In genomic region chr7:83001362-83002040, GRCh38 we compare ENCODE assay signal across 28 cellular contexts.
DNase-seq lines count a peak whose midpoint lies in the region; ATAC-seq and TF ChIP-seq lines count a peak whose summit lies in the region.
"Had no signal": no experiment of that assay in that cellular context is flagged by ENCODE, and none has a peak within 500 bp of the region (broad histone marks: within the 10 kb centered on the region; RNA-seq: fewer than 3 reads in every experiment).

No MANE protein-coding gene starts in this region.

- H3K27me3 Mint-ChIP-seq in T-helper 17 cell: no peaks in the 10 kb centered on the region
- H3K27me3 Mint-ChIP-seq: central memory CD8-positive, alpha-beta T cell; memory B cell; naive B cell had no signal

- ATAC-seq in T-helper 17 cell: no peak
- ATAC-seq: Right ventricle myocardium inferior; stimulated activated naive CD8-positive, alpha-beta T cell treated with anti-CD3 and anti-CD28 coated beads, Interleukin-15, Interleukin-2, amounts not matched to agents 100 U/mL and 50 U/mL, for 24 hours had no signal

- TF ChIP-seq CTCF in brain microvascular endothelial cell (IDR thresholded peaks at IDR 0.05; ENCODE audit: low read depth, low read length, missing control alignments) (no peak), thyroid gland (IDR thresholded peaks at IDR 0.05) (no peak)

- H3K36me3 ChIP-seq in brain microvascular endothelial cell (replicated peaks) (no peaks in the 10 kb centered on the region), thyroid gland (no peaks in the 10 kb centered on the region)
- H3K36me3 ChIP-seq: adrenal gland, BLaER1, spleen, tibial artery had no signal

- no peaks in the 10 kb centered on the region for H3K36me3 Mint-ChIP-seq in T-helper 17 cell (ENCODE audit: low read depth)
- H3K36me3 Mint-ChIP-seq: memory B cell, naive B cell had no signal

- no peak overlapping the region for H3K4me3 Mint-ChIP-seq in T-helper 17 cell
- H3K4me3 Mint-ChIP-seq: central memory CD8-positive, alpha-beta T cell; memory B cell; naive B cell had no signal

- no peaks in the 10 kb centered on the region for H3K4me1 ChIP-seq in thyroid gland
- H3K4me1 ChIP-seq: adrenal gland, BLaER1, Caco-2, spleen, tibial artery had no signal

- WGBS in thyroid gland, 2 donors: 92 to 97% methylated on average over 3 of the region's 3 CpGs

- TF ChIP-seq POLR2A in thyroid gland (IDR thresholded peaks at IDR 0.05): no peak

- DNase-seq in ACHN: peak; percentile 76
- peak; percentile 1 for DNase-seq in LHCN-M2 (ENCODE audit: low read depth)
- DNase-seq in brain microvascular endothelial cell: peak; percentile 6
- DNase-seq in kidney glomerular epithelial cell (lab: John Stamatoyannopoulos, UW): peak; percentile 53
- DNase-seq in thyroid gland: no peak
- DNase-seq in NCI-H146 treated with DMSO at 0.1 percent for 48 hours (lab: John Stamatoyannopoulos, UW; ENCODE audit: unreplicated experiment): no peak
- no peak for DNase-seq in middle frontal gyrus (ENCODE audit: extremely low spot score, low spot score)
- DNase-seq in T-helper 17 cell: no peak
- DNase-seq: activated CD4-positive, alpha-beta T cell treated with anti-CD3 and anti-CD28 coated beads for 1 hour; activated T-cell treated with anti-CD3 and anti-CD28 coated beads, Interleukin-2, amount 50 U/mL, for 1 hour; adrenal gland; Caco-2; dorsolateral prefrontal cortex; IMR-90; kidney; naive B cell; NCI-H1417; NCI-H69; retina; spleen; stimulated activated CD4-positive, alpha-beta T cell treated with anti-CD3 and anti-CD28 coated beads, Interleukin-4, amount 100 ng/mL, for 24 hours; stimulated activated naive CD8-positive, alpha-beta T cell treated with anti-CD3 and anti-CD28 coated beads, Interleukin-15, Interleukin-2, amounts not matched to agents 100 U/mL and 50 U/mL, for 24 hours; tibial artery had no signal

- H3K4me3 ChIP-seq in brain microvascular endothelial cell (ENCODE audit: low read depth, low read length) (no peak overlapping the region), thyroid gland (replicated peaks in 1 of 3) (no peak overlapping the region)
- H3K4me3 ChIP-seq: adrenal gland, BLaER1, dorsolateral prefrontal cortex, spleen, tibial artery had no signal

- H3K27ac ChIP-seq in brain microvascular endothelial cell: no peak overlapping the region
- H3K27ac ChIP-seq in thyroid gland: no peak overlapping the region
- H3K27ac ChIP-seq: adrenal gland, BLaER1, dorsolateral prefrontal cortex, HL-60, spleen, tibial artery had no signal

- no peak overlapping the region for H3K27ac Mint-ChIP-seq in T-helper 17 cell
- H3K27ac Mint-ChIP-seq: memory B cell had no signal

- H3K9me3 ChIP-seq in thyroid gland: no peaks in the 10 kb centered on the region
- no peaks in the 10 kb centered on the region for H3K9me3 ChIP-seq in T-helper 17 cell (ENCODE audit: control insufficient read depth, low read length, poor library complexity, severe bottlenecking)
- H3K9me3 ChIP-seq: adrenal gland, BLaER1, Caco-2, tibial artery had no signal

- intact Hi-C loops in thyroid gland (cut with DNase I): no loop called here

- in situ Hi-C loops in ACHN (cut with HindIII; ENCODE audit: low pct_ligation_motif_present, low pct_unique_long_range_greater_than_20kb, low sequenced_read_pairs): no loop called here
- in situ Hi-C loops in brain microvascular endothelial cell (cut with HindIII; ENCODE audit: low pct_ligation_motif_present, low sequenced_read_pairs): no loop called here

- no peaks in the 10 kb centered on the region for H3K27me3 ChIP-seq in brain microvascular endothelial cell (replicated peaks)
- no peaks in the 10 kb centered on the region for H3K27me3 ChIP-seq in thyroid gland
- H3K27me3 ChIP-seq: adrenal gland, BLaER1, dorsolateral prefrontal cortex, spleen, tibial artery had no signal

- no peaks in the 10 kb centered on the region for H3K4me1 Mint-ChIP-seq in T-helper 17 cell
- H3K4me1 Mint-ChIP-seq: central memory CD8-positive, alpha-beta T cell; memory B cell; naive B cell had no signal

Comparison
In these comparisons a context has a peak if more than half of its experiments do, and no peak if none do; other contexts are left out.
1. DNase-seq: peak in ACHN (single experiment), LHCN-M2 (single experiment), brain microvascular endothelial cell (single experiment) and kidney glomerular epithelial cell (single experiment); none in thyroid gland (0 of 2), NCI-H146 treated with DMSO at 0.1 percent for 48 hours (single experiment), middle frontal gyrus (single experiment) and T-helper 17 cell (0 of 3).